ENCODE assay signal across 8 cellular contexts in the genomic region with DNA sequence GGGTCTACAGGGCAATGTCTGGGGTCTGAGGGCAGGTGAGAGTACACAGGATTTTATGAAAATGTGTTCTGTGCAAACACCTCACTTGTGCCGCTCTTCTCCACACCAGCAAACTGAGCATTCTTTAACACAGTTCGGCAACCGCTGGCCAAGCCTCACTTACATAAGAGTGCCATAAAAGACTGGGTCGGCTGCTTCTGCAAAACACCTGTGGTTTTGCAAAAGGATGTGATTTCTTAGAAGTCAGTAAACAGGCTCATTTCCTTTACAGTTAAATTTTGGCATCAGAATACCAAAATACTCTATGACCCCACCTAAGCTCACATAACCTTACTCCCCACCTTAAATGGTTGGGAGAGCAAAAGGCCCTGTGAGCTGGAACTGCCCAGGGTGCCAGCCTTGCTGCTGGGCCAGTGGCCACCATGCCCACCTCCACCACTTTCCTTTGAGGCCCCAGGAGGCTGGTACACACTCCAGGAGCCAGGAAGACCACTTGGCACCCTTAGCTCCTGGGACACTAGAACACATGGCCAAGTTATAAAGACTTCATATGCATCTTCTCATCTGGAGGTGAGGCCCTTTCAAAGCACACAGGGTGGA. TPM values are rescaled to one million over a fixed set of nuclear protein-coding genes. Genes with fewer than 3 reads are reported as not detected.
A peak's percentile ranks its signal among the peaks of the same experiment; 100 is the strongest.
DNase-seq lines count a peak whose midpoint lies in the region; ATAC-seq and TF ChIP-seq lines count a peak whose summit lies in the region.

No MANE protein-coding gene starts in this region.

- H3K9me3 ChIP-seq in iPS-20b (ENCODE audit: insufficient read depth, low read depth, low read length), result no peaks in the 10 kb centered on the region

- peak overlapping the region; percentile 50 for H3K4me3 Mint-ChIP-seq in GM23338

- peaks cover 73% of the 10 kb centered on the region for H3K4me1 Mint-ChIP-seq in GM23338

- H3K27me3 Mint-ChIP-seq in GM23338 (ENCODE audit: insufficient read depth, low read depth, poor library complexity), result peaks cover 5% of the 10 kb centered on the region

- H3K4me3 ChIP-seq in GM23338 (peak overlapping the region; percentile 38), iPS-20b (ENCODE audit: low read length) (peak overlapping the region; percentile 14; the same call in 1 of the 2 replicates), lower leg skin (ENCODE audit: low read depth, poor library complexity, severe bottlenecking) (no peak overlapping the region)

- peaks cover 98% of the 10 kb centered on the region for H3K79me2 ChIP-seq in GM23338 (replicated peaks; ENCODE audit: insufficient read depth)

- H4K20me1 ChIP-seq in GM23338 (replicated peaks; ENCODE audit: insufficient read depth), result peaks cover 96% of the 10 kb centered on the region

- ATAC-seq in GM23338, result no peak

- TF ChIP-seq CTCF in GM23338 (conservative IDR thresholded peaks at IDR 0.05; ENCODE audit: low read depth in 2 of 2), result no peak
- TF ChIP-seq CTCF in lower leg skin (IDR thresholded peaks at IDR 0.05), result no peak

- no peaks in the 10 kb centered on the region; the same call in 2 of the 3 replicates for H3K9me3 Mint-ChIP-seq in GM23338

- H3K27ac ChIP-seq in GM23338 (ENCODE audit: low read depth) (peak overlapping the region; percentile 78), iPS-20b (ENCODE audit: low read length) (no peak overlapping the region)

- H3F3A ChIP-seq in GM23338 (replicated peaks; ENCODE audit: low read depth), result no peaks in the 10 kb centered on the region

- TF ChIP-seq POLR2A in lower leg skin (IDR thresholded peaks at IDR 0.05), result no peak

- peak overlapping the region; percentile 76 for H3K4me2 ChIP-seq in GM23338

- DNase-seq in GF-D8 (lab: John Stamatoyannopoulos, UW) (peak; percentile 63), GM23338 (ENCODE audit: low spot score) (no peak), T-helper 9 cell (peak; percentile 54), putamen (ENCODE audit: low spot score) (no peak), OCI-M2 (lab: John Stamatoyannopoulos, UW; ENCODE audit: unreplicated experiment) (no peak), lower leg skin (ENCODE audit: low spot score in 2 of 2) (no peak), superior temporal gyrus (ENCODE audit: extremely low spot score) (no peak)

- no peak overlapping the region for H2AFZ ChIP-seq in GM23338

- peaks cover 87% of the 10 kb centered on the region for H3K4me1 ChIP-seq in GM23338 (ENCODE audit: insufficient read depth)
- peaks cover 36% of the 10 kb centered on the region for H3K4me1 ChIP-seq in iPS-20b (ENCODE audit: insufficient read depth, low read length)

- WGBS in lower leg skin, 2 donors, result 23 to 35% methylated on average over 4 of the region's 4 CpGs

- intact Hi-C loops in lower leg skin (cut with DNase I; ENCODE audit: low total_unique reads), result no loop called here

- no peak overlapping the region for H3K9ac ChIP-seq in iPS-20b (ENCODE audit: low read depth, low read length)

- H3K27me3 ChIP-seq in GM23338 (ENCODE audit: insufficient read depth) (no peaks in the 10 kb centered on the region), iPS-20b (ENCODE audit: insufficient read depth, low read length) (no peaks in the 10 kb centered on the region)

- peak overlapping the region; percentile 47; the same call in 1 of the 2 replicates for H3K27ac Mint-ChIP-seq in GM23338

- no peaks in the 10 kb centered on the region for H3K9me2 ChIP-seq in GM23338 (ENCODE audit: insufficient read depth)

- no peaks in the 10 kb centered on the region for H3K36me3 ChIP-seq in GM23338 (ENCODE audit: insufficient read depth)
- H3K36me3 ChIP-seq in iPS-20b (ENCODE audit: insufficient read depth, low read depth, low read length), result no peaks in the 10 kb centered on the region; the same call in 1 of the 2 replicates

- H3K36me3 Mint-ChIP-seq in GM23338 (ENCODE audit: low read depth), result peaks cover 10% of the 10 kb centered on the region; the same call in 2 of the 3 replicates

TF ChIP-seq in GM23338, 12 proteins besides CTCF, POLR2A, EP300 and RAD21 (continues in another document):
- TF ChIP-seq, protein P1, sequence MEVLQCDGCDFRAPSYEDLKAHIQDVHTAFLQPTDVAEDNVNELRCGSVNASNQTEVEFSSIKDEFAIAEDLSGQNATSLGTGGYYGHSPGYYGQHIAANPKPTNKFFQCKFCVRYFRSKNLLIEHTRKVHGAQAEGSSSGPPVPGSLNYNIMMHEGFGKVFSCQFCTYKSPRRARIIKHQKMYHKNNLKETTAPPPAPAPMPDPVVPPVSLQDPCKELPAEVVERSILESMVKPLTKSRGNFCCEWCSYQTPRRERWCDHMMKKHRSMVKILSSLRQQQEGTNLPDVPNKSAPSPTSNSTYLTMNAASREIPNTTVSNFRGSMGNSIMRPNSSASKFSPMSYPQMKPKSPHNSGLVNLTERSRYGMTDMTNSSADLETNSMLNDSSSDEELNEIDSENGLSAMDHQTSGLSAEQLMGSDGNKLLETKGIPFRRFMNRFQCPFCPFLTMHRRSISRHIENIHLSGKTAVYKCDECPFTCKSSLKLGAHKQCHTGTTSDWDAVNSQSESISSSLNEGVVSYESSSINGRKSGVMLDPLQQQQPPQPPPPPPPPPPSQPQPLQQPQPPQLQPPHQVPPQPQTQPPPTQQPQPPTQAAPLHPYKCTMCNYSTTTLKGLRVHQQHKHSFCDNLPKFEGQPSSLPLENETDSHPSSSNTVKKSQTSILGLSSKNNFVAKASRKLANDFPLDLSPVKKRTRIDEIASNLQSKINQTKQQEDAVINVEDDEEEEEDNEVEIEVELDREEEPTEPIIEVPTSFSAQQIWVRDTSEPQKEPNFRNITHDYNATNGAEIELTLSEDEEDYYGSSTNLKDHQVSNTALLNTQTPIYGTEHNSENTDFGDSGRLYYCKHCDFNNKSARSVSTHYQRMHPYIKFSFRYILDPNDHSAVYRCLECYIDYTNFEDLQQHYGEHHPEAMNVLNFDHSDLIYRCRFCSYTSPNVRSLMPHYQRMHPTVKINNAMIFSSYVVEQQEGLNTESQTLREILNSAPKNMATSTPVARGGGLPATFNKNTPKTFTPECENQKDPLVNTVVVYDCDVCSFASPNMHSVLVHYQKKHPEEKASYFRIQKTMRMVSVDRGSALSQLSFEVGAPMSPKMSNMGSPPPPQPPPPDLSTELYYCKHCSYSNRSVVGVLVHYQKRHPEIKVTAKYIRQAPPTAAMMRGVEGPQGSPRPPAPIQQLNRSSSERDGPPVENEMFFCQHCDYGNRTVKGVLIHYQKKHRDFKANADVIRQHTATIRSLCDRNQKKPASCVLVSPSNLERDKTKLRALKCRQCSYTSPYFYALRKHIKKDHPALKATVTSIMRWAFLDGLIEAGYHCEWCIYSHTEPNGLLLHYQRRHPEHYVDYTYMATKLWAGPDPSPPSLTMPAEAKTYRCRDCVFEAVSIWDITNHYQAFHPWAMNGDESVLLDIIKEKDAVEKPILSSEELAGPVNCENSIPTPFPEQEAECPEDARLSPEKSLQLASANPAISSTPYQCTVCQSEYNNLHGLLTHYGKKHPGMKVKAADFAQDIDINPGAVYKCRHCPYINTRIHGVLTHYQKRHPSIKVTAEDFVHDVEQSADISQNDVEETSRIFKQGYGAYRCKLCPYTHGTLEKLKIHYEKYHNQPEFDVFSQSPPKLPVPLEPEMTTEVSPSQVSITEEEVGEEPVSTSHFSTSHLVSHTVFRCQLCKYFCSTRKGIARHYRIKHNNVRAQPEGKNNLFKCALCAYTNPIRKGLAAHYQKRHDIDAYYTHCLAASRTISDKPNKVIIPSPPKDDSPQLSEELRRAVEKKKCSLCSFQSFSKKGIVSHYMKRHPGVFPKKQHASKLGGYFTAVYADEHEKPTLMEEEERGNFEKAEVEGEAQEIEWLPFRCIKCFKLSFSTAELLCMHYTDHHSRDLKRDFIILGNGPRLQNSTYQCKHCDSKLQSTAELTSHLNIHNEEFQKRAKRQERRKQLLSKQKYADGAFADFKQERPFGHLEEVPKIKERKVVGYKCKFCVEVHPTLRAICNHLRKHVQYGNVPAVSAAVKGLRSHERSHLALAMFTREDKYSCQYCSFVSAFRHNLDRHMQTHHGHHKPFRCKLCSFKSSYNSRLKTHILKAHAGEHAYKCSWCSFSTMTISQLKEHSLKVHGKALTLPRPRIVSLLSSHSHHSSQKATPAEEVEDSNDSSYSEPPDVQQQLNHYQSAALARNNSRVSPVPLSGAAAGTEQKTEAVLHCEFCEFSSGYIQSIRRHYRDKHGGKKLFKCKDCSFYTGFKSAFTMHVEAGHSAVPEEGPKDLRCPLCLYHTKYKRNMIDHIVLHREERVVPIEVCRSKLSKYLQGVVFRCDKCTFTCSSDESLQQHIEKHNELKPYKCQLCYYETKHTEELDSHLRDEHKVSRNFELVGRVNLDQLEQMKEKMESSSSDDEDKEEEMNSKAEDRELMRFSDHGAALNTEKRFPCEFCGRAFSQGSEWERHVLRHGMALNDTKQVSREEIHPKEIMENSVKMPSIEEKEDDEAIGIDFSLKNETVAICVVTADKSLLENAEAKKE (CRISPR knock-in tag; IDR thresholded peaks at IDR 0.05), result no peak
- TF ChIP-seq POLR2AphosphoS5 (IDR thresholded peaks at IDR 0.05; ENCODE audit: low read depth) (no peak), CREB1 (CRISPR knock-in tag; IDR thresholded peaks at IDR 0.05; ENCODE audit: low read depth) (no peak), ZNF331 (CRISPR knock-in tag; IDR thresholded peaks at IDR 0.05; ENCODE audit: low read depth) (no peak)

RNA-seq across cellular contexts. Expression of a gene that starts 22.0 kb away (rescaled TPM):
- total RNA-seq in GM23338 (2014; rRNA removed; shearing (Covaris generic)), result 183 and 195 TPM in 2 replicates
- 320 and 348 TPM in 2 replicates for polyA plus RNA-seq in GM23338 (2016; fragmentation: Nextera tagmentation; extraction: Ambion mirVana)
- total RNA-seq in lower leg skin, result 100 to 1,000 TPM in 2 of 4 donors, 10 to 100 TPM in 2; 84.7 to 124 (median 103) TPM

Comparison
In these comparisons a context has a peak if more than half of its experiments do, and no peak if none do; other contexts are left out.
1. DNase-seq: peak in GF-D8 (single experiment) and T-helper 9 cell (single experiment); none in GM23338 (single experiment), putamen (single experiment), OCI-M2 (single experiment), lower leg skin (0 of 2) and superior temporal gyrus (single experiment).